Comparison of ENCODE assay signal across 16 cellular contexts in the genomic region with DNA sequence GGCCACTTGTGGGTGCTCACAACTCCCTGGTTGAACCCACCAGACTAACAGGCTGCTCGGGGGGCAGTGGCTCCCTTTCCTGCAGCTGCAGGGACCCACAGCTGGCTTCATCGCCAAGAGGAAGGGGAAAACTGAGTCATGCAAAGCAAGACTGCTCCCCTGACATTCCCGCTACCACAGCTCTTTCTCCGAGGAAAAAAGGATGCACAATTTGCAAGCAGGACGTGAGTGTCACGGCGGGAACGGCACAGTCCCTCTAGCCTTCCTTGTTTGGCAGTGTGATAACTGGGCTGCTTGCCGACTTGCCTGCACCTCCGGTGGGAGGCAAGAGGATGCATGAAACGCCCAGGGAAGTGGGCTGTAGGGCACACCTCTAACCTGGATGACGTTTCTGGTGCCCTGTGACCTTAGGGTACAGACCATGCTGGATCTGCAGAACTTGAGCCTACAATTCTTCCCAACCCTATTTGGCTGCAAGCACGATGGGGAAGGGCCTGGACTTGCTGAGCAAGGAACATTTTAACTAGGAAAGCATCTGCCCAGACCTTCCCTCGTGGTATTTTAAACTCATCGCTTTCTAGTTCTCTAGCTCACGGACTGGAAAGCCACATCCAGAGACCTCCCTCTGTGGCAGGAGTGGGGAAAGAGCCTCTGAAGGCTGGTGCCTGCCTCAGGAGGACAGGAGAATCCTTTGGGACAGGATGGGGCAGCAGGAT. TPM values are rescaled to one million over a fixed set of nuclear protein-coding genes. Genes with fewer than 3 reads are reported as not detected.
DNase-seq lines count a peak whose midpoint lies in the region; ATAC-seq and TF ChIP-seq lines count a peak whose summit lies in the region.
"Had no signal": no experiment of that assay in that cellular context is flagged by ENCODE, and none has a peak within 500 bp of the region (broad histone marks: within the 10 kb centered on the region; RNA-seq: fewer than 3 reads in every experiment).

No MANE protein-coding gene starts in this region.

- no peak overlapping the region for H4K91ac ChIP-seq in neuronal stem cell (ENCODE audit: low read depth, low read length, poor library complexity)

- no peak overlapping the region for H3K4ac ChIP-seq in neuronal stem cell (ENCODE audit: low read length)

- DNase-seq in ascending aorta (ENCODE audit: low spot score in 2 of 2) (no peak), fibroblast of the aortic adventitia (ENCODE audit: low read depth) (no peak), neuronal stem cell (ENCODE audit: low spot score) (no peak), tibial artery (peak; percentile 31 to 72), NCI-H1436 treated with DMSO at 0.1 percent for 48 hours (lab: John Stamatoyannopoulos, UW) (no peak)
- DNase-seq: activated CD4-positive, alpha-beta memory T cell treated with anti-CD3 and anti-CD28 coated beads, Interleukin-2, amount 10 ng/mL, durations not matched to agents 7 days and 5 days; activated effector memory CD4-positive, alpha-beta T cell treated with Interleukin-2 at 50 U/mL for 16 hours; brain microvascular endothelial cell; DMS79 treated with DMSO at 0.1 percent for 48 hours; mammary epithelial cell; NCI-H2171; occipital lobe; SJCRH30 had no signal

- no peaks in the 10 kb centered on the region for H3K27me3 ChIP-seq in ascending aorta
- no peaks in the 10 kb centered on the region for H3K27me3 ChIP-seq in neuronal stem cell (ENCODE audit: control insufficient read depth in 3 of 3, insufficient read depth in 3 of 3, low read depth in 1 of 3, low read length in 3 of 3)
- H3K27me3 ChIP-seq in tibial artery = no peaks in the 10 kb centered on the region
- H3K27me3 ChIP-seq: brain microvascular endothelial cell, SJCRH30 had no signal

- H2BK15ac ChIP-seq in neuronal stem cell (ENCODE audit: low read length) = no peak overlapping the region

- H3K36me3 ChIP-seq in ascending aorta (no peaks in the 10 kb centered on the region), neuronal stem cell (replicated peaks in 1 of 2; ENCODE audit: control insufficient read depth in 2 of 2, insufficient read depth in 2 of 2, low read length in 2 of 2) (peaks cover 3 to 52% of the 10 kb centered on the region in 2 donors), tibial artery (no peaks in the 10 kb centered on the region)
- H3K36me3 ChIP-seq: brain microvascular endothelial cell, SJCRH30 had no signal

- H2BK5ac ChIP-seq in neuronal stem cell (ENCODE audit: low read length) = peak overlapping the region; percentile 60

- H3K18ac ChIP-seq in neuronal stem cell (ENCODE audit: low read length) = peak overlapping the region; percentile 49

- H3K23ac ChIP-seq in neuronal stem cell (ENCODE audit: low read depth, low read length, poor library complexity) = no peak overlapping the region

- H3K9me3 ChIP-seq in ascending aorta (no peaks in the 10 kb centered on the region), neuronal stem cell (replicated peaks in 1 of 2; ENCODE audit: control insufficient read depth in 2 of 2, insufficient read depth in 1 of 2, low read depth in 1 of 2, low read length in 2 of 2) (no peaks in the 10 kb centered on the region), tibial artery (no peaks in the 10 kb centered on the region)
- H3K9me3 ChIP-seq: SJCRH30 had no signal

- ATAC-seq in HG02759 (IDR thresholded peaks at IDR 0.05; ENCODE audit: unreplicated experiment) (no peak), HG03432 (IDR thresholded peaks at IDR 0.05; ENCODE audit: unreplicated experiment) (no peak)

- H3K4me1 ChIP-seq in ascending aorta (peaks cover 22 to 45% of the 10 kb centered on the region in 2 donors), neuronal stem cell (ENCODE audit: control insufficient read depth in 2 of 2, insufficient read depth in 1 of 2, low read depth in 1 of 2, low read length in 2 of 2) (peaks cover 3 to 10% of the 10 kb centered on the region in 2 donors), tibial artery (peaks cover 7 to 61% (median 54%) of the 10 kb centered on the region in 4 donors)

- H3K4me3 ChIP-seq in ascending aorta (peak overlapping the region in 1 of 2 donors; percentile 29), fibroblast of the aortic adventitia (ENCODE audit: low read depth, low read length) (peak overlapping the region; percentile 10), neuronal stem cell (ENCODE audit: low read length in 2 of 2) (no peak overlapping the region), tibial artery (peak overlapping the region in 1 of 2 donors; percentile 11)
- H3K4me3 ChIP-seq: SJCRH30 had no signal

- peak overlapping the region; percentile 2 for H3K14ac ChIP-seq in neuronal stem cell (ENCODE audit: low read length)

- H3K9ac ChIP-seq in neuronal stem cell (ENCODE audit: low read depth, low read length, poor library complexity) = no peak overlapping the region

- peak overlapping the region; percentile 19 for H4K8ac ChIP-seq in neuronal stem cell (ENCODE audit: low read depth, low read length)

- no peak overlapping the region for H2AK5ac ChIP-seq in neuronal stem cell (ENCODE audit: low read depth, low read length)

- TF ChIP-seq CTCF in ascending aorta (IDR thresholded peaks at IDR 0.05) (no peak), fibroblast of the aortic adventitia (IDR thresholded peaks at IDR 0.05; ENCODE audit: insufficient read depth, low read length) (no peak), tibial artery (IDR thresholded peaks at IDR 0.05) (no peak)

- H2BK120ac ChIP-seq in neuronal stem cell (ENCODE audit: low read depth, low read length) = no peak overlapping the region

- peak overlapping the region; percentile 12 to 43 for H3K27ac ChIP-seq in ascending aorta
- H3K27ac ChIP-seq in neuronal stem cell (replicated peaks; ENCODE audit: low read length) = no peak overlapping the region
- H3K27ac ChIP-seq in tibial artery = peak overlapping the region; percentile 12 to 53
- H3K27ac ChIP-seq: brain microvascular endothelial cell, C4-2B, SJCRH30 had no signal

- H3K79me1 ChIP-seq in neuronal stem cell (ENCODE audit: low read depth, low read length) = peaks cover 21% of the 10 kb centered on the region

- intact Hi-C loops in ascending aorta (cut with DNase I) (no loop called here), tibial artery (cut with DNase I; ENCODE audit: low total_unique reads) (no loop called here)

- no peak overlapping the region for H2AFZ ChIP-seq in neuronal stem cell (ENCODE audit: low read length)

- H3K4me2 ChIP-seq in neuronal stem cell (ENCODE audit: insufficient read depth, low read length, poor library complexity, severe bottlenecking) = no peak overlapping the region

- WGBS in neuronal stem cell (ENCODE audit: extremely low coverage in 2 of 2, insufficient read length in 2 of 2, insufficient replicate concordance in 1 of 2), 2 donors = no CpG with 5 or more reads among the region's 16 CpGs

- H2BK12ac ChIP-seq in neuronal stem cell (ENCODE audit: low read length) = no peak overlapping the region

RNA-seq across cellular contexts. Expression of gene SH3PXD2B, which starts 7.8 kb away (rescaled TPM):
- total RNA-seq in ascending aorta = 60.8 TPM
- total RNA-seq in fibroblast of the aortic adventitia (ENCODE audit: low replicate concordance) = 25.3 and 46.7 TPM in 2 replicates
- polyA plus RNA-seq in neuronal stem cell (2013, experiment 1 of 2) = 24.7 TPM
- polyA plus RNA-seq in neuronal stem cell (2013, experiment 2 of 2) = 25.6 TPM

Comparison
In these comparisons a context has a peak if more than half of its experiments do, and no peak if none do; other contexts are left out.
1. DNase-seq: peak in tibial artery (2 of 2); none in ascending aorta (0 of 2), fibroblast of the aortic adventitia (single experiment), neuronal stem cell (single experiment) and NCI-H1436 treated with DMSO at 0.1 percent for 48 hours (single experiment).